29 cellular contexts compared by ENCODE assay signal in genomic region chr9:77738932-77739331, GRCh38.
"Had no signal": no experiment of that assay in that cellular context is flagged by ENCODE, and none has a peak within 500 bp of the region (broad histone marks: within the 10 kb centered on the region; RNA-seq: fewer than 3 reads in every experiment).

No MANE protein-coding gene starts in this region.

- H3K9me3 Mint-ChIP-seq: mesothelial cell of epicardium; naive B cell; natural killer cell treated with Interleukin-12 subunit alpha and Interleukin-12 subunit beta and Interleukin-15 and Interleukin-18, amount 100 ng/mL, for 72 hours; neural crest cell; stimulated activated naive B cell treated with anti-CD40 and anti-IgM and Interleukin-4, amounts not matched to agents 10 μg/mL and 1 μg/mL and 100 μg/mL, for 72 hours had no signal

- H3K27me3 Mint-ChIP-seq: natural killer cell treated with Interleukin-12 subunit alpha and Interleukin-12 subunit beta and Interleukin-15 and Interleukin-18, amount 100 ng/mL, for 72 hours; progenitor cell of endocrine pancreas; stimulated activated naive B cell treated with anti-CD40 and anti-IgM and Interleukin-4, amounts not matched to agents 10 μg/mL and 1 μg/mL and 100 μg/mL, for 72 hours; type B pancreatic cell had no signal

- H3K27ac ChIP-seq: dorsolateral prefrontal cortex, epithelial cell of prostate, gastrocnemius medialis, heart left ventricle, hepatocyte, left lung, pancreas, right lobe of liver, stomach, testis, tibial artery had no signal

- FAIRE-seq: small intestine had no signal

- H3K4me3 Mint-ChIP-seq: mesothelial cell of epicardium; naive B cell; natural killer cell treated with Interleukin-12 subunit alpha and Interleukin-12 subunit beta and Interleukin-15 and Interleukin-18, amount 100 ng/mL, for 72 hours; neural crest cell; stimulated activated naive B cell treated with anti-CD40 and anti-IgM and Interleukin-4, amounts not matched to agents 10 μg/mL and 1 μg/mL and 100 μg/mL, for 72 hours; type B pancreatic cell had no signal

- H3K27ac Mint-ChIP-seq: mesothelial cell of epicardium; naive B cell; natural killer cell treated with Interleukin-12 subunit alpha and Interleukin-12 subunit beta and Interleukin-15 and Interleukin-18, amount 100 ng/mL, for 72 hours; progenitor cell of endocrine pancreas; stimulated activated naive B cell treated with anti-CD40 and anti-IgM and Interleukin-4, amounts not matched to agents 10 μg/mL and 1 μg/mL and 100 μg/mL, for 72 hours; type B pancreatic cell had no signal

- DNase-seq: cortex of kidney; dorsolateral prefrontal cortex; effector CD4-positive, alpha-beta T cell; foreskin fibroblast; gastrocnemius medialis; heart left ventricle; left cardiac atrium; left lung; mesenchymal stem cell; mucosa of descending colon; naive B cell; pancreas; right lobe of liver; small intestine; stimulated activated CD4-positive, alpha-beta T cell treated with anti-CD3 and anti-CD28 coated beads, Interleukin-15, amount 100 ng/mL, for 24 hours; stimulated activated CD4-positive, alpha-beta T cell treated with anti-CD3 and anti-CD28 coated beads, Interleukin-2, amount 100 ng/mL, for 48 hours; stimulated activated naive B cell treated with anti-CD40 and anti-IgM and Interleukin-4, amounts not matched to agents 10 μg/mL and 1 μg/mL and 100 μg/mL, for 72 hours; stomach; testis; tibial artery had no signal

- ATAC-seq: esophagus mucosa; gastrocnemius medialis; heart left ventricle; left cardiac atrium; left lung; mucosa of descending colon; natural killer cell treated with Interleukin-12 subunit alpha and Interleukin-12 subunit beta and Interleukin-15 and Interleukin-18, amount 100 ng/mL, for 72 hours; pancreas; right lobe of liver; stimulated activated naive B cell treated with anti-CD40 and anti-IgM and Interleukin-4, amounts not matched to agents 10 μg/mL and 1 μg/mL and 100 μg/mL, for 72 hours had no signal

- H3K36me3 ChIP-seq: gastrocnemius medialis, heart left ventricle, left lung, pancreas, right lobe of liver, stomach, tibial artery had no signal

- H3K9me3 ChIP-seq: gastrocnemius medialis, heart left ventricle, left lung, mucosa of descending colon, neutrophil, pancreas, right lobe of liver, stomach, testis, tibial artery had no signal

- H3K4me2 ChIP-seq: hepatocyte had no signal

- H3K4me1 ChIP-seq: left lung, right lobe of liver, testis had no signal

- H3K4me1 Mint-ChIP-seq: naive B cell; neural crest cell; stimulated activated naive B cell treated with anti-CD40 and anti-IgM and Interleukin-4, amounts not matched to agents 10 μg/mL and 1 μg/mL and 100 μg/mL, for 72 hours had no signal

- H2AFZ ChIP-seq: hepatocyte had no signal

- H3K4me3 ChIP-seq: dorsolateral prefrontal cortex, gastrocnemius medialis, heart left ventricle, hepatocyte, left lung, mucosa of descending colon, pancreas, right lobe of liver, stomach, testis, tibial artery had no signal

- H3K27me3 ChIP-seq: dorsolateral prefrontal cortex, gastrocnemius medialis, heart left ventricle, hepatocyte, left lung, neutrophil, pancreas, right lobe of liver, stomach, testis, tibial artery had no signal

- H3K36me3 Mint-ChIP-seq: mesothelial cell of epicardium; naive B cell; natural killer cell treated with Interleukin-12 subunit alpha and Interleukin-12 subunit beta and Interleukin-15 and Interleukin-18, amount 100 ng/mL, for 72 hours; stimulated activated naive B cell treated with anti-CD40 and anti-IgM and Interleukin-4, amounts not matched to agents 10 μg/mL and 1 μg/mL and 100 μg/mL, for 72 hours had no signal
